Comparison of ENCODE assay signal across 29 cellular contexts in the genomic region with DNA sequence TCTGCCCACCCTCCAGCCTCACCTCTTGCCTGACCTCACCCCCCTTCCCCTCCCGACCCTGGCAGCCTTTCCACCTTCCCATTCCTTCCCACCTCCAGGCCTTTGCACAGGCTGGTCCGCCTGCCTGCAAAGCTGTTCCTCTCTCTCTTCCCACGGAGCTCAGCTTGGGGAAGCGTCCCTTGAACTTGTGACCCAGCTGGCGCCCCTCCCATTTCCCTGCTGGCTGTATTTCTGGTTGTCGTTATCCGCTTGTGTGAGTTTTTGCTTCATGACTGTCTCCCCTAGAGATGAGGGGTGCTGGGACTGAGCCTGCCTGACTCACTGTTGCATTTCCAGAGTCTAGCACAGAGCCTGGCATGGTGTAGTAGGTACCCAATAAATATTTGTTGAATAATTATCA. TPM values are rescaled to one million over a fixed set of nuclear protein-coding genes. Genes with fewer than 3 reads are reported as not detected.
DNase-seq lines count a peak whose midpoint lies in the region; ATAC-seq and TF ChIP-seq lines count a peak whose summit lies in the region.
"Had no signal": no experiment of that assay in that cellular context is flagged by ENCODE, and none has a peak within 500 bp of the region (broad histone marks: within the 10 kb centered on the region; RNA-seq: fewer than 3 reads in every experiment).

No MANE protein-coding gene starts in this region.

- DNase-seq in D341Med (ENCODE audit: low spot score): peak; percentile 58
- peak; percentile 67 for DNase-seq in MV-4-11 (lab: John Stamatoyannopoulos, UW)
- peak; percentile 23 for DNase-seq in choroid plexus epithelial cell (ENCODE audit: low read depth)
- DNase-seq in posterior vena cava (ENCODE audit: low spot score): peak; percentile 67
- DNase-seq in Kasumi-1 (lab: John Stamatoyannopoulos, UW): no peak
- no peak for DNase-seq in activated CD4-positive, alpha-beta T cell treated with anti-CD3 and anti-CD28 coated beads, Interleukin-2, amount 10 ng/mL, durations not matched to agents 7 days and 5 days
- DNase-seq: activated CD4-positive, alpha-beta T cell treated with anti-CD3 and anti-CD28 coated beads, Interleukin-2, amount 50 U/mL, for 48 hours; activated CD8-positive, alpha-beta memory T cell treated with anti-CD3 and anti-CD28 coated beads, Interleukin-2, amount 50 U/mL, for 48 hours; CD8-positive, alpha-beta memory T cell; endodermal cell; hippocampal formation; KBM-7; left lung; mesendoderm; NCI-H1694 treated with DMSO at 0.1 percent for 48 hours; NCI-H524 treated with DMSO at 0.1 percent for 48 hours; SJCRH30; T1000; thyroid gland had no signal

- no peaks in the 10 kb centered on the region for H3K4me1 Mint-ChIP-seq in activated CD4-positive, alpha-beta T cell treated with anti-CD3 and anti-CD28 coated beads, Interleukin-2, amount 10 ng/mL, durations not matched to agents 7 days and 5 days
- H3K4me1 Mint-ChIP-seq: B cell; CD8-positive, alpha-beta memory T cell had no signal

- CTCF ChIA-PET in activated CD4-positive, alpha-beta T cell treated with anti-CD3 and anti-CD28 coated beads, Interleukin-2, amount 10 ng/mL, durations not matched to agents 7 days and 5 days (lab: Charles Lee): interaction anchor here (0.6 kb wide), 1 partner anchor 717 kb away, joined by 3 read pairs; no protein-coding TSS in a partner anchor

- H3K36me3 Mint-ChIP-seq in activated CD4-positive, alpha-beta T cell treated with anti-CD3 and anti-CD28 coated beads, Interleukin-2, amount 10 ng/mL, durations not matched to agents 7 days and 5 days (ENCODE audit: low read depth): no peaks in the 10 kb centered on the region
- H3K36me3 Mint-ChIP-seq: activated naive CD4-positive, alpha-beta T cell treated with anti-CD3 and anti-CD28 coated beads, Interleukin-2, amount 50 U/mL, for 72 hours; CD8-positive, alpha-beta memory T cell had no signal

- POLR2A ChIA-PET in activated CD4-positive, alpha-beta T cell treated with anti-CD3 and anti-CD28 coated beads, Interleukin-2, amount 10 ng/mL, durations not matched to agents 7 days and 5 days (lab: Charles Lee): interaction anchor here (0.6 kb wide), 1 partner anchor 70 kb away, joined by 3 read pairs; no protein-coding TSS in a partner anchor

- no peaks in the 10 kb centered on the region for H3K9me3 Mint-ChIP-seq in activated CD4-positive, alpha-beta T cell treated with anti-CD3 and anti-CD28 coated beads, Interleukin-2, amount 10 ng/mL, durations not matched to agents 7 days and 5 days
- H3K9me3 Mint-ChIP-seq: activated naive CD4-positive, alpha-beta T cell treated with anti-CD3 and anti-CD28 coated beads, Interleukin-2, amount 50 U/mL, for 72 hours; activated T-helper 2 cell treated with anti-CD3 and anti-CD28 coated beads, Interferon-gamma antibody, Interleukin-2, Interleukin-4, amounts not matched to agents 10 μg/mL and 5 μg/mL and 100 μg/mL, durations not matched to agents 14 hours and 24 hours and 36 hours; CD8-positive, alpha-beta memory T cell; endodermal cell; stimulated activated naive CD8-positive, alpha-beta T cell treated with anti-CD3 and anti-CD28 coated beads, Interleukin-15, Interleukin-2, amounts not matched to agents 100 ng/mL and 50 ng/mL, for 24 hours had no signal

- H3K4me3 ChIP-seq in choroid plexus epithelial cell (ENCODE audit: low read depth, low read length): no peak overlapping the region
- H3K4me3 ChIP-seq: esophagus muscularis mucosa, gastroesophageal sphincter, left lung, SJCRH30, thyroid gland had no signal

- ATAC-seq in HG03521 (IDR thresholded peaks at IDR 0.05; ENCODE audit: unreplicated experiment) (no peak), HG02571 (IDR thresholded peaks at IDR 0.05; ENCODE audit: unreplicated experiment) (no peak)
- ATAC-seq: activated naive CD4-positive, alpha-beta T cell treated with anti-CD3 and anti-CD28 coated beads, Interleukin-2, amount 50 U/mL, for 72 hours; gastroesophageal sphincter; left lung; Panc1 had no signal

- intact Hi-C loops in posterior vena cava (cut with DNase I): no loop called here

- H3K4me3 Mint-ChIP-seq in activated CD4-positive, alpha-beta T cell treated with anti-CD3 and anti-CD28 coated beads, Interleukin-2, amount 10 ng/mL, durations not matched to agents 7 days and 5 days: no peak overlapping the region
- H3K4me3 Mint-ChIP-seq: B cell; CD8-positive, alpha-beta memory T cell; endodermal cell; stimulated activated naive CD8-positive, alpha-beta T cell treated with anti-CD3 and anti-CD28 coated beads, Interleukin-15, Interleukin-2, amounts not matched to agents 100 ng/mL and 50 ng/mL, for 24 hours had no signal

- no peak for TF ChIP-seq CTCF in choroid plexus epithelial cell (conservative IDR thresholded peaks at IDR 0.05; ENCODE audit: low read depth, low read length)

- H3K27ac Mint-ChIP-seq in activated CD4-positive, alpha-beta T cell treated with anti-CD3 and anti-CD28 coated beads, Interleukin-2, amount 10 ng/mL, durations not matched to agents 7 days and 5 days: no peak overlapping the region
- H3K27ac Mint-ChIP-seq: activated naive CD4-positive, alpha-beta T cell treated with anti-CD3 and anti-CD28 coated beads, Interleukin-2, amount 50 U/mL, for 72 hours; activated T-helper 2 cell treated with anti-CD3 and anti-CD28 coated beads, Interferon-gamma antibody, Interleukin-2, Interleukin-4, amounts not matched to agents 10 μg/mL and 5 μg/mL and 100 μg/mL, durations not matched to agents 14 hours and 24 hours and 36 hours; B cell; CD8-positive, alpha-beta memory T cell; endodermal cell; stimulated activated naive CD8-positive, alpha-beta T cell treated with anti-CD3 and anti-CD28 coated beads, Interleukin-15, Interleukin-2, amounts not matched to agents 100 ng/mL and 50 ng/mL, for 24 hours had no signal

- peaks cover 1% of the 10 kb centered on the region for H3K27me3 Mint-ChIP-seq in activated CD4-positive, alpha-beta T cell treated with anti-CD3 and anti-CD28 coated beads, Interleukin-2, amount 10 ng/mL, durations not matched to agents 7 days and 5 days

RNA-seq across cellular contexts. Expression of a gene that starts 32.5 kb away (rescaled TPM):
- 1 to 10 TPM; 6.4 to 6.9 TPM for total RNA-seq in posterior vena cava
- total RNA-seq in activated CD4-positive, alpha-beta T cell treated with anti-CD3 and anti-CD28 coated beads, Interleukin-2, amount 10 ng/mL, durations not matched to agents 7 days and 5 days: not detected
- total RNA-seq: B cell; CD8-positive, alpha-beta memory T cell; skeletal muscle tissue had no signal

Comparison
In these comparisons a context has a peak if more than half of its experiments do, and no peak if none do; other contexts are left out.
1. DNase-seq: peak in D341Med (single experiment), MV-4-11 (single experiment), choroid plexus epithelial cell (single experiment) and posterior vena cava (single experiment); none in Kasumi-1 (0 of 2) and activated CD4-positive, alpha-beta T cell treated with anti-CD3 and anti-CD28 coated beads, Interleukin-2, amount 10 ng/mL, durations not matched to agents 7 days and 5 days (single experiment).
2. RNA of a gene that starts 32.5 kb away (total RNA-seq): 6.4 to 6.9 TPM in posterior vena cava; not detected in activated CD4-positive, alpha-beta T cell treated with anti-CD3 and anti-CD28 coated beads, Interleukin-2, amount 10 ng/mL, durations not matched to agents 7 days and 5 days; every median in the first group is over 4 times any median in the second.